In genomic region chr19:41263042-41263849, GRCh38 we compare ENCODE assay signal across 8 cellular contexts. TPM values are rescaled to one million over a fixed set of nuclear protein-coding genes. Genes with fewer than 3 reads are reported as not detected.
A peak's percentile ranks its signal among the peaks of the same experiment; 100 is the strongest.
DNase-seq lines count a peak whose midpoint lies in the region; ATAC-seq and TF ChIP-seq lines count a peak whose summit lies in the region.

No MANE protein-coding gene starts in this region.

- no peak for TF ChIP-seq CTCF in GM10266 (IDR thresholded peaks at IDR 0.05; ENCODE audit: control insufficient read depth, insufficient read depth, low read depth, missing control alignments)

- peak; percentile 5 for ATAC-seq in HG02571 (IDR thresholded peaks at IDR 0.05; ENCODE audit: unreplicated experiment)

- DNase-seq in GM10266 (ENCODE audit: extremely low spot score) (peak; percentile 30), NCI-H2171 (lab: John Stamatoyannopoulos, UW) (peak; percentile 79), dermis blood vessel endothelial cell (peak; percentile 68), medulla oblongata (ENCODE audit: extremely low spot score) (peak; percentile 71), midbrain (lab: John Stamatoyannopoulos, UW) (no peak)
- peak; percentile 61 to 82 for DNase-seq in activated CD4-positive, alpha-beta T cell treated with anti-CD3 and anti-CD28 coated beads, Interleukin-2, amount 50 U/mL, for 24 hours (ENCODE audit: low read depth in 1 of 2, low spot score in 1 of 2)
- DNase-seq in stimulated activated CD8-positive, alpha-beta memory T cell treated with anti-CD3 and anti-CD28 coated beads, Interleukin-12 subunit alpha, Interleukin-12 subunit beta, amount 100 ng/mL, for 4 hours (ENCODE audit: low read depth): peak; percentile 42

RNA-seq across cellular contexts. Expression of gene HNRNPUL1, which starts 0.9 kb away (rescaled TPM):
- 63.3 and 171 TPM in 2 replicates for total RNA-seq in dermis blood vessel endothelial cell

RNA-seq across cellular contexts. Expression of gene AXL, which starts 44.2 kb away (rescaled TPM):
- total RNA-seq in dermis blood vessel endothelial cell: 11.2 and 90.9 TPM in 2 replicates

RNA-seq across cellular contexts. Expression of gene CCDC97, which starts 46.7 kb away (rescaled TPM):
- total RNA-seq in dermis blood vessel endothelial cell: 7.5 and 13.2 TPM in 2 replicates
